In genomic region chr12:49130151-49131050, GRCh38 we compare ENCODE assay signal across 1 cellular context.
TF ChIP-seq lines count a peak whose summit lies in the region.

No MANE protein-coding gene starts in this region.

TF ChIP-seq in A549, 52 proteins besides CTCF, POLR2A, EP300 and RAD21 (continued from another document):
- no peak for TF ChIP-seq MAZ (IDR thresholded peaks at IDR 0.05; ENCODE audit: borderline replicate concordance, low read depth, low read length)
- TF ChIP-seq ZSCAN20 (CRISPR knock-in tag; IDR thresholded peaks at IDR 0.05): no peak
- TF ChIP-seq JUNB (IDR thresholded peaks at IDR 0.05): no peak
- TF ChIP-seq USF2 (IDR thresholded peaks at IDR 0.05): peak; percentile 77
- TF ChIP-seq ZNF302 (CRISPR knock-in tag; IDR thresholded peaks at IDR 0.05): no peak; the same call in 1 of the 2 replicates
- no peak for TF ChIP-seq HMGXB4 (CRISPR knock-in tag; IDR thresholded peaks at IDR 0.05; ENCODE audit: borderline replicate concordance)
- TF ChIP-seq ATOH8 (CRISPR knock-in tag; IDR thresholded peaks at IDR 0.05; ENCODE audit: low read depth): peak; percentile 71; the same call in 1 of the 2 replicates
- TF ChIP-seq EHF (CRISPR knock-in tag; IDR thresholded peaks at IDR 0.05): peak; percentile 28; the same call in 1 of the 2 replicates
- no peak for TF ChIP-seq CBX8 (IDR thresholded peaks at IDR 0.05)
- no peak for TF ChIP-seq ELK1 (IDR thresholded peaks at IDR 0.05; ENCODE audit: low read depth, low read length)
- no peak for TF ChIP-seq HOXB13 (CRISPR knock-in tag; IDR thresholded peaks at IDR 0.05; ENCODE audit: low read depth)
- no peak; the same call in 1 of the 2 replicates for TF ChIP-seq FOXS1 (CRISPR knock-in tag; IDR thresholded peaks at IDR 0.05)
- no peak for TF ChIP-seq CEBPB (IDR thresholded peaks at IDR 0.05)
- TF ChIP-seq HOXA7 (CRISPR knock-in tag; IDR thresholded peaks at IDR 0.05): peak; percentile 81
- TF ChIP-seq GATA3 (IDR thresholded peaks at IDR 0.05; ENCODE audit: borderline replicate concordance): no peak; the same call in 1 of the 2 replicates
- TF ChIP-seq REST (IDR thresholded peaks at IDR 0.05): no peak
- peak; percentile 94 for TF ChIP-seq FOSB (CRISPR knock-in tag; IDR thresholded peaks at IDR 0.05)
- TF ChIP-seq KDM5A (IDR thresholded peaks at IDR 0.05): no peak
- TF ChIP-seq TFCP2L1 (CRISPR knock-in tag; IDR thresholded peaks at IDR 0.05): peak; percentile 92
- TF ChIP-seq HES2 (IDR thresholded peaks at IDR 0.05): no peak
- peak; percentile 82 for TF ChIP-seq MAFK (IDR thresholded peaks at IDR 0.05; ENCODE audit: partially characterized antibody)
- TF ChIP-seq HOXB5 (CRISPR knock-in tag; IDR thresholded peaks at IDR 0.05): peak; percentile 67; the same call in 1 of the 2 replicates
- TF ChIP-seq HDAC2 (IDR thresholded peaks at IDR 0.05): no peak
- no peak for TF ChIP-seq ZFP36 (IDR thresholded peaks at IDR 0.05; ENCODE audit: borderline replicate concordance, partially characterized antibody)
- TF ChIP-seq ESRRA (IDR thresholded peaks at IDR 0.05; ENCODE audit: borderline replicate concordance, low read length): no peak
- TF ChIP-seq RCOR1 (IDR thresholded peaks at IDR 0.05; ENCODE audit: low read depth, low read length): no peak
- TF ChIP-seq KDM1A (IDR thresholded peaks at IDR 0.05; ENCODE audit: low read depth): no peak
- no peak for TF ChIP-seq NPAS2 (CRISPR knock-in tag; IDR thresholded peaks at IDR 0.05; ENCODE audit: borderline replicate concordance)
- peak; percentile 69 for TF ChIP-seq SMC3 (IDR thresholded peaks at IDR 0.05)
- peak; percentile 66; the same call in 1 of the 2 replicates for TF ChIP-seq PBX3 (IDR thresholded peaks at IDR 0.05)
- no peak for TF ChIP-seq CHD4 (IDR thresholded peaks at IDR 0.05; ENCODE audit: borderline replicate concordance)
